Comparison of ENCODE assay signal across 8 cellular contexts in genomic region chr15:82365692-82366323, GRCh38. TPM values are rescaled to one million over a fixed set of nuclear protein-coding genes. Genes with fewer than 3 reads are reported as not detected.
DNase-seq lines count a peak whose midpoint lies in the region; ATAC-seq and TF ChIP-seq lines count a peak whose summit lies in the region.
"Not testable (repeated sequence)": the region's sequence is repeated elsewhere in the genome, so short reads cannot be mapped to it uniquely, and the experiment has no call there.

No MANE protein-coding gene starts in this region.

- not testable (repeated sequence) for H3K4me1 Mint-ChIP-seq in activated T-cell treated with anti-CD3 and anti-CD28 coated beads, Interleukin-2, amount 50 U/mL, for 72 hours (ENCODE audit: low read depth); endodermal cell; memory B cell

- not testable (repeated sequence) for H3K4me3 Mint-ChIP-seq in activated T-cell treated with anti-CD3 and anti-CD28 coated beads, Interleukin-2, amount 50 U/mL, for 72 hours; endodermal cell; memory B cell

- peak; percentile 31 for TF ChIP-seq CTCF in BJ (IDR thresholded peaks at IDR 0.05; ENCODE audit: insufficient read depth, low read depth, low read length)
- TF ChIP-seq CTCF in RWPE2 (IDR thresholded peaks at IDR 0.05; ENCODE audit: poor library complexity, severe bottlenecking) = not testable (repeated sequence)
- peak; percentile 57 for TF ChIP-seq CTCF in endodermal cell (conservative IDR thresholded peaks at IDR 0.05)

- ATAC-seq in GM19372 (IDR thresholded peaks at IDR 0.05; ENCODE audit: low read depth, unreplicated experiment) = peak; percentile 92
- ATAC-seq in HG02870 (IDR thresholded peaks at IDR 0.05; ENCODE audit: unreplicated experiment) = peak; percentile 88
- ATAC-seq in RWPE2 (ENCODE audit: low read depth) = peak; percentile 96
- ATAC-seq in activated T-cell treated with anti-CD3 and anti-CD28 coated beads, Interleukin-2, amount 50 U/mL, for 72 hours (replicated peaks in 1 of 2) = peak; percentile 85 to 88
- peak; percentile 98 for ATAC-seq in memory B cell (ENCODE audit: low read depth)

- H3K9me3 Mint-ChIP-seq in activated T-cell treated with anti-CD3 and anti-CD28 coated beads, Interleukin-2, amount 50 U/mL, for 72 hours; endodermal cell; memory B cell: not testable (repeated sequence)

- H3K36me3 Mint-ChIP-seq in activated T-cell treated with anti-CD3 and anti-CD28 coated beads, Interleukin-2, amount 50 U/mL, for 72 hours (ENCODE audit: insufficient read depth in 2 of 2); endodermal cell (ENCODE audit: low read depth); memory B cell: not testable (repeated sequence)

- H3K4me3 ChIP-seq in BJ (ENCODE audit: low read depth, low read length); RWPE2 (ENCODE audit: severe bottlenecking); endodermal cell (ENCODE audit: low read length): not testable (repeated sequence)

- not testable (repeated sequence) for DNase-seq in BJ (ENCODE audit: low read depth); RWPE2 (ENCODE audit: low spot score); endodermal cell
- peak; percentile 21 to 36 for DNase-seq in activated T-cell treated with anti-CD3 and anti-CD28 coated beads, Interleukin-2, amount 50 U/mL, for 72 hours
- DNase-seq in memory B cell (ENCODE audit: low spot score in 2 of 2) = peak; percentile 30 to 45
- DNase-seq in stimulated activated CD8-positive, alpha-beta memory T cell treated with anti-CD3 and anti-CD28 coated beads, Interleukin-12 subunit alpha, Interleukin-12 subunit beta, amount 100 ng/mL, for 1 hour (ENCODE audit: low read depth) = peak; percentile 5

- not testable (repeated sequence) for H3K27me3 Mint-ChIP-seq in activated T-cell treated with anti-CD3 and anti-CD28 coated beads, Interleukin-2, amount 50 U/mL, for 72 hours (ENCODE audit: low read depth); endodermal cell (ENCODE audit: insufficient read depth); memory B cell

- POLR2A ChIA-PET in BJ (lab: Charles Lee) = not testable (repeated sequence)

- not testable (repeated sequence) for H3K27ac Mint-ChIP-seq in activated T-cell treated with anti-CD3 and anti-CD28 coated beads, Interleukin-2, amount 50 U/mL, for 72 hours; endodermal cell; memory B cell

- not testable (repeated sequence) for H3K4me1 ChIP-seq in RWPE2 (ENCODE audit: insufficient read depth, poor library complexity, severe bottlenecking); endodermal cell (ENCODE audit: control insufficient read depth, insufficient read depth, low read length)

- H3K9me3 ChIP-seq in RWPE2 (ENCODE audit: severe bottlenecking); endodermal cell (ENCODE audit: control insufficient read depth, low read length): not testable (repeated sequence)

- WGBS in endodermal cell (ENCODE audit: insufficient coverage in 1 of 2, insufficient read length in 1 of 2), 2 experiments = 0% methylated on average over 1 of the region's 6 CpGs; no CpG with 5 or more reads in 1 of the 2 experiments

- H3K36me3 ChIP-seq in BJ (ENCODE audit: control insufficient read depth, insufficient read depth, low read length); RWPE2 (ENCODE audit: low read depth); endodermal cell (ENCODE audit: control insufficient read depth, insufficient read depth, low read length): not testable (repeated sequence)

- CTCF ChIA-PET in BJ (lab: Yijun Ruan, JAX) = not testable (repeated sequence)

- H3K27ac ChIP-seq in RWPE2 (ENCODE audit: poor library complexity, severe bottlenecking); endodermal cell (ENCODE audit: low read depth, low read length): not testable (repeated sequence)

- H3K27me3 ChIP-seq in BJ (ENCODE audit: control insufficient read depth, insufficient read depth, low read length); RWPE2 (ENCODE audit: insufficient read depth, poor library complexity, severe bottlenecking); endodermal cell (ENCODE audit: control insufficient read depth, insufficient read depth, low read length, poor library complexity, severe bottlenecking): not testable (repeated sequence)

- not testable (repeated sequence) for H3K9ac ChIP-seq in endodermal cell (ENCODE audit: extremely low read depth, low read length, poor library complexity, severe bottlenecking)

RNA-seq across cellular contexts. Expression of gene GOLGA6L10, which starts 16.5 kb away (rescaled TPM):
- polyA plus RNA-seq in BJ (2011; rRNA removed) = 0.44 and 0.63 TPM in 2 replicates
- polyA minus RNA-seq in BJ (2011; rRNA and poly(A)+ RNA removed) = 0.05 TPM in 1 of 2 replicates, not detected in the other
- total RNA-seq in activated T-cell treated with anti-CD3 and anti-CD28 coated beads, Interleukin-2, amount 50 U/mL, for 72 hours = 1 to 10 TPM; 2.5 to 2.6 TPM
- 1 to 10 TPM; 4.1 to 6.5 TPM for total RNA-seq in endodermal cell
- 5.9 TPM for polyA plus RNA-seq in endodermal cell (2013, experiment 1 of 2)
- 6.5 TPM for polyA plus RNA-seq in endodermal cell (2013, experiment 2 of 2)
